In the genomic region with DNA sequence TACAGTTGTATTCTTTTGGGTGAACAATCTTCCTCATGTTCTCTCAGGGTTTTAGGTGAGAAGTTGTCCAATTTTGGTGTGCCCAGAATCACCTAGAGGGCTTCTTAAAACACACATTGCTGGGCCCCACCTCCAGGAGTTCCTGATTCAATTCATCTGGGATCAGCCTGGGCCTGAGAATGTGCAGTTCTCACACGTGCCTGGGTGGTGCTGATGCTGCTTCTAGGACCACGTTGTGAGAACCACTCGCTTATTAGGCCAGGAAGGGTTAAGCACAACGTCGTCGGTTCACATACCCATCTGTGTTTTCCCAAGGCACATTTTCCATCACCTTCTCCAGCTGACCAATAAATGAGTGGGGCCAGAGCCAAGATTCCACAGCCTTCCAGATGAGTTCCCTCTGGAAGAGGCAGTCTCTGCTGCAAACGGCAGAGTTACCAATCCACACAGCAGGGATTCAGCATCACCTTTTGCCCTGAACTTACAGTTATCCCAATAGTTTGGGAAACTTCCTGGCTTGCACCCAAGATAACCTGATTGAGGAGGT, we compare ENCODE assay signal across 20 cellular contexts.
DNase-seq lines count a peak whose midpoint lies in the region; ATAC-seq and TF ChIP-seq lines count a peak whose summit lies in the region.
"Had no signal": no experiment of that assay in that cellular context is flagged by ENCODE, and none has a peak within 500 bp of the region (broad histone marks: within the 10 kb centered on the region; RNA-seq: fewer than 3 reads in every experiment).

No MANE protein-coding gene starts in this region.

- H4K20me1 ChIP-seq in GM23338 (replicated peaks; ENCODE audit: insufficient read depth): no peaks in the 10 kb centered on the region
- H4K20me1 ChIP-seq: BLaER1 had no signal

- no peak overlapping the region for H2AFZ ChIP-seq in GM23338

- no peaks in the 10 kb centered on the region for H3K79me1 ChIP-seq in mesendoderm (ENCODE audit: low read length)

- H4K8ac ChIP-seq in mesendoderm (ENCODE audit: low read depth, low read length): no peak overlapping the region

- H3F3A ChIP-seq in GM23338 (replicated peaks; ENCODE audit: low read depth): no peaks in the 10 kb centered on the region

- no peak overlapping the region for H2BK15ac ChIP-seq in mesendoderm (replicated peaks; ENCODE audit: low read depth)

- no peak overlapping the region for H3K4me3 Mint-ChIP-seq in CD14-positive monocyte
- H3K4me3 Mint-ChIP-seq in GM23338: no peak overlapping the region
- H3K4me3 Mint-ChIP-seq: CD8-positive, alpha-beta T cell; H9 had no signal

- DNase-seq in CD14-positive monocyte (ENCODE audit: low spot score) (no peak), GM23338 (ENCODE audit: low spot score) (peak; percentile 25), dermis microvascular lymphatic vessel endothelial cell (ENCODE audit: low read depth in 2 of 2) (peak; percentile 1 to 69), mesendoderm (peak; percentile 18), psoas muscle (no peak)
- no peak for DNase-seq in activated naive CD4-positive, alpha-beta T cell treated with anti-CD3 and anti-CD28 coated beads, Interleukin-2, amount 50 U/mL, for 72 hours (ENCODE audit: low spot score in 2 of 2)
- DNase-seq in effector CD8-positive, alpha-beta T cell (lab: John Stamatoyannopoulos, UW): no peak
- DNase-seq: Calu3; CD8-positive, alpha-beta T cell; H9; MM.1S; NCI-H1092; NCI-H146; NCI-H2081; NCI-H510A; NCI-H748 treated with DMSO at 0.1 percent for 48 hours; NK-92 treated with Interleukin-12 subunit alpha and Interleukin-12 subunit beta, amount 100 ng/mL, for 24 hours; Right ventricle myocardium superior had no signal

- H3K27ac Mint-ChIP-seq in CD14-positive monocyte (peak overlapping the region in 4 of 7 donors; percentile 65 to 81 (median 70)), GM23338 (no peak overlapping the region)
- no peak overlapping the region for H3K27ac Mint-ChIP-seq in activated naive CD4-positive, alpha-beta T cell treated with anti-CD3 and anti-CD28 coated beads, Interleukin-2, amount 50 U/mL, for 72 hours
- H3K27ac Mint-ChIP-seq: CD8-positive, alpha-beta T cell; H9 had no signal

- H3K9me3 Mint-ChIP-seq in CD14-positive monocyte (peaks cover 0 to 2% (median 0%) of the 10 kb centered on the region in 7 donors), GM23338 (no peaks in the 10 kb centered on the region)
- no peaks in the 10 kb centered on the region for H3K9me3 Mint-ChIP-seq in activated naive CD4-positive, alpha-beta T cell treated with anti-CD3 and anti-CD28 coated beads, Interleukin-2, amount 50 U/mL, for 72 hours
- H3K9me3 Mint-ChIP-seq: CD8-positive, alpha-beta T cell; H9 had no signal

- no peak overlapping the region for H3K4me2 ChIP-seq in GM23338
- no peak overlapping the region for H3K4me2 ChIP-seq in mesendoderm (ENCODE audit: low read length)
- H3K4me2 ChIP-seq: BLaER1 had no signal

- H4K5ac ChIP-seq in mesendoderm (ENCODE audit: low read length): no peak overlapping the region

- no peak overlapping the region for H2AK5ac ChIP-seq in mesendoderm (ENCODE audit: low read length)

- H2BK5ac ChIP-seq in mesendoderm (ENCODE audit: low read length): no peak overlapping the region

- no peak overlapping the region for H3K27ac ChIP-seq in GM23338 (ENCODE audit: low read depth)
- no peak overlapping the region for H3K27ac ChIP-seq in mesendoderm (ENCODE audit: low read depth, low read length)
- H3K27ac ChIP-seq in psoas muscle: no peak overlapping the region
- H3K27ac ChIP-seq: BLaER1 had no signal

- H3K23ac ChIP-seq in mesendoderm (ENCODE audit: low read length): no peak overlapping the region

- H3K18ac ChIP-seq in mesendoderm (ENCODE audit: low read length): no peak overlapping the region

- H3K56ac ChIP-seq in mesendoderm (ENCODE audit: low read length): no peak overlapping the region

- H3K4me1 ChIP-seq in GM23338 (ENCODE audit: insufficient read depth) (no peaks in the 10 kb centered on the region), mesendoderm (ENCODE audit: control insufficient read depth, low read depth, low read length) (no peaks in the 10 kb centered on the region), psoas muscle (no peaks in the 10 kb centered on the region)
- H3K4me1 ChIP-seq: BLaER1 had no signal

- ATAC-seq in GM23338 (peak; percentile 56), psoas muscle (no peak), HG02678 (IDR thresholded peaks at IDR 0.05; ENCODE audit: unreplicated experiment) (no peak)
- ATAC-seq in activated naive CD4-positive, alpha-beta T cell treated with anti-CD3 and anti-CD28 coated beads, Interleukin-2, amount 50 U/mL, for 72 hours: no peak
- ATAC-seq: CD8-positive, alpha-beta T cell had no signal

- no peaks in the 10 kb centered on the region for H3K79me2 ChIP-seq in GM23338 (replicated peaks; ENCODE audit: insufficient read depth)
- no peaks in the 10 kb centered on the region for H3K79me2 ChIP-seq in mesendoderm (ENCODE audit: control insufficient read depth, insufficient read depth, low read length)

- intact Hi-C loops in CD14-positive monocyte (cut with micrococcal nuclease): no loop called here
- intact Hi-C loops in psoas muscle (cut with DNase I): no loop called here

- no peak overlapping the region for H3K4ac ChIP-seq in mesendoderm (ENCODE audit: low read depth, low read length)

- TF ChIP-seq CTCF in CD14-positive monocyte (IDR thresholded peaks at IDR 0.05) (no peak), GM23338 (conservative IDR thresholded peaks at IDR 0.05; ENCODE audit: low read depth in 2 of 2) (no peak), psoas muscle (IDR thresholded peaks at IDR 0.05) (no peak)

- H3K36me3 Mint-ChIP-seq in CD14-positive monocyte (peaks cover 0 to 4% of the 10 kb centered on the region in 2 donors), GM23338 (ENCODE audit: low read depth) (no peaks in the 10 kb centered on the region)
- no peaks in the 10 kb centered on the region for H3K36me3 Mint-ChIP-seq in activated naive CD4-positive, alpha-beta T cell treated with anti-CD3 and anti-CD28 coated beads, Interleukin-2, amount 50 U/mL, for 72 hours
- H3K36me3 Mint-ChIP-seq: CD8-positive, alpha-beta T cell had no signal

- H3K9ac ChIP-seq in mesendoderm (ENCODE audit: low read length): no peak overlapping the region
- H3K9ac ChIP-seq: BLaER1 had no signal

- H3K27me3 Mint-ChIP-seq in CD14-positive monocyte (ENCODE audit: low read depth in 3 of 3) (peaks cover 0 to 2% (median 0%) of the 10 kb centered on the region in 3 donors), GM23338 (ENCODE audit: insufficient read depth, low read depth, poor library complexity) (no peaks in the 10 kb centered on the region)

- peaks cover 37% of the 10 kb centered on the region for H3K4me1 Mint-ChIP-seq in CD14-positive monocyte
- H3K4me1 Mint-ChIP-seq in GM23338: peaks cover 4% of the 10 kb centered on the region; the same call in 2 of the 3 replicates

- no peaks in the 10 kb centered on the region for H3K36me3 ChIP-seq in GM23338 (ENCODE audit: insufficient read depth)
- H3K36me3 ChIP-seq in mesendoderm (ENCODE audit: control insufficient read depth, insufficient read depth, low read length): no peaks in the 10 kb centered on the region
- H3K36me3 ChIP-seq in psoas muscle (ENCODE audit: insufficient read depth in 1 of 2, low read depth in 1 of 2): no peaks in the 10 kb centered on the region
- H3K36me3 ChIP-seq: BLaER1 had no signal

- no peaks in the 10 kb centered on the region for H3K9me3 ChIP-seq in psoas muscle
- H3K9me3 ChIP-seq: BLaER1 had no signal

- H3K9me2 ChIP-seq in GM23338 (ENCODE audit: insufficient read depth): no peaks in the 10 kb centered on the region

- no CpG with 5 or more reads among the region's 7 CpGs for WGBS in mesendoderm (ENCODE audit: extremely low coverage, insufficient coverage, low lambda C conversion rate)
- 19 to 24% (median 19%) methylated on average over 7 of the region's 7 CpGs for WGBS in psoas muscle, 3 donors

- H3K4me3 ChIP-seq in GM23338 (no peak overlapping the region), mesendoderm (ENCODE audit: low read length) (no peak overlapping the region), psoas muscle (no peak overlapping the region)
- H3K4me3 ChIP-seq: BLaER1 had no signal

- no peak overlapping the region for H2BK120ac ChIP-seq in mesendoderm (ENCODE audit: low read depth, low read length)

- H3K27me3 ChIP-seq in GM23338 (ENCODE audit: insufficient read depth) (no peaks in the 10 kb centered on the region), mesendoderm (ENCODE audit: insufficient read depth, low read length, poor library complexity) (no peaks in the 10 kb centered on the region), psoas muscle (ENCODE audit: insufficient read depth in 3 of 3, low read length in 2 of 3) (no peaks in the 10 kb centered on the region)
- H3K27me3 ChIP-seq: BLaER1 had no signal

TF ChIP-seq in GM23338, 12 proteins besides CTCF, POLR2A, EP300 and RAD21:
- TF ChIP-seq, protein P1, sequence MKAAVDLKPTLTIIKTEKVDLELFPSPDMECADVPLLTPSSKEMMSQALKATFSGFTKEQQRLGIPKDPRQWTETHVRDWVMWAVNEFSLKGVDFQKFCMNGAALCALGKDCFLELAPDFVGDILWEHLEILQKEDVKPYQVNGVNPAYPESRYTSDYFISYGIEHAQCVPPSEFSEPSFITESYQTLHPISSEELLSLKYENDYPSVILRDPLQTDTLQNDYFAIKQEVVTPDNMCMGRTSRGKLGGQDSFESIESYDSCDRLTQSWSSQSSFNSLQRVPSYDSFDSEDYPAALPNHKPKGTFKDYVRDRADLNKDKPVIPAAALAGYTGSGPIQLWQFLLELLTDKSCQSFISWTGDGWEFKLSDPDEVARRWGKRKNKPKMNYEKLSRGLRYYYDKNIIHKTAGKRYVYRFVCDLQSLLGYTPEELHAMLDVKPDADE (IDR thresholded peaks at IDR 0.05): no peak

Comparison
In these comparisons a context has a peak if more than half of its experiments do, and no peak if none do; other contexts are left out.
1. DNase-seq: peak in GM23338 (single experiment), dermis microvascular lymphatic vessel endothelial cell (2 of 2) and mesendoderm (single experiment); none in CD14-positive monocyte (single experiment), psoas muscle (0 of 2), activated naive CD4-positive, alpha-beta T cell treated with anti-CD3 and anti-CD28 coated beads, Interleukin-2, amount 50 U/mL, for 72 hours (0 of 2) and effector CD8-positive, alpha-beta T cell (single experiment).
2. H3K27ac Mint-ChIP-seq: peak in CD14-positive monocyte (4 of 7); none in GM23338 (single experiment) and activated naive CD4-positive, alpha-beta T cell treated with anti-CD3 and anti-CD28 coated beads, Interleukin-2, amount 50 U/mL, for 72 hours (0 of 2).